Comparison of ENCODE assay signal across 8 cellular contexts in genomic region chr11:102268083-102268984, GRCh38. TPM values are rescaled to one million over a fixed set of nuclear protein-coding genes. Genes with fewer than 3 reads are reported as not detected.
A peak's percentile ranks its signal among the peaks of the same experiment; 100 is the strongest.
DNase-seq lines count a peak whose midpoint lies in the region; ATAC-seq lines count a peak whose summit lies in the region.

No MANE protein-coding gene starts in this region.

- H3K9me3 ChIP-seq in duodenal mucosa (ENCODE audit: control insufficient read depth in 1 of 2, low read length in 2 of 2) = no peaks in the 10 kb centered on the region

- peaks cover 27 to 40% of the 10 kb centered on the region in 2 donors for H3K4me1 ChIP-seq in duodenal mucosa (ENCODE audit: control insufficient read depth in 1 of 2, insufficient read depth in 2 of 2, low read length in 2 of 2)

- peak; percentile 87 for ATAC-seq in GM18520 (IDR thresholded peaks at IDR 0.05; ENCODE audit: unreplicated experiment)
- ATAC-seq in HG03045 (IDR thresholded peaks at IDR 0.05; ENCODE audit: unreplicated experiment) = peak; percentile 93

- DNase-seq in NCI-H2107 treated with DMSO at 0.1 percent for 48 hours (lab: John Stamatoyannopoulos, UW; ENCODE audit: unreplicated experiment) (peak; percentile 63), medulla oblongata (ENCODE audit: extremely low spot score) (peak; percentile 56), pons (ENCODE audit: low spot score) (no peak)
- DNase-seq in activated CD4-positive, alpha-beta T cell treated with anti-CD3 and anti-CD28 coated beads, Interleukin-2, amount 10 ng/mL, durations not matched to agents 7 days and 5 days = peak; percentile 74
- DNase-seq in stimulated activated CD8-positive, alpha-beta memory T cell treated with anti-CD3 and anti-CD28 coated beads, Interleukin-15, amount 100 ng/mL, for 48 hours (ENCODE audit: low read depth in 2 of 2) = peak; percentile 59 to 71

- peaks cover 32% of the 10 kb centered on the region for H3K27me3 Mint-ChIP-seq in activated CD4-positive, alpha-beta T cell treated with anti-CD3 and anti-CD28 coated beads, Interleukin-2, amount 10 ng/mL, durations not matched to agents 7 days and 5 days

- H3K36me3 Mint-ChIP-seq in activated CD4-positive, alpha-beta T cell treated with anti-CD3 and anti-CD28 coated beads, Interleukin-2, amount 10 ng/mL, durations not matched to agents 7 days and 5 days (ENCODE audit: low read depth) = no peaks in the 10 kb centered on the region

- POLR2A ChIA-PET in activated CD4-positive, alpha-beta T cell treated with anti-CD3 and anti-CD28 coated beads, Interleukin-2, amount 10 ng/mL, durations not matched to agents 7 days and 5 days (lab: Charles Lee) = interaction anchor here (0.7 kb wide), 1 partner anchor 673 kb away, joined by 3 read pairs; no protein-coding TSS in a partner anchor

- no peak overlapping the region for H3K27ac Mint-ChIP-seq in activated CD4-positive, alpha-beta T cell treated with anti-CD3 and anti-CD28 coated beads, Interleukin-2, amount 10 ng/mL, durations not matched to agents 7 days and 5 days

- no peaks in the 10 kb centered on the region for H3K36me3 ChIP-seq in duodenal mucosa (ENCODE audit: control insufficient read depth in 1 of 2, insufficient read depth in 2 of 2, low read length in 2 of 2)

- H3K27ac ChIP-seq in duodenal mucosa (ENCODE audit: low read depth, low read length) = peak overlapping the region; percentile 35

- peaks cover 31% of the 10 kb centered on the region for H3K4me1 Mint-ChIP-seq in activated CD4-positive, alpha-beta T cell treated with anti-CD3 and anti-CD28 coated beads, Interleukin-2, amount 10 ng/mL, durations not matched to agents 7 days and 5 days

- H3K27me3 ChIP-seq in duodenal mucosa (ENCODE audit: control insufficient read depth in 1 of 2, insufficient read depth in 2 of 2, low read length in 2 of 2) = no peaks in the 10 kb centered on the region

- no peaks in the 10 kb centered on the region for H3K9me3 Mint-ChIP-seq in activated CD4-positive, alpha-beta T cell treated with anti-CD3 and anti-CD28 coated beads, Interleukin-2, amount 10 ng/mL, durations not matched to agents 7 days and 5 days

- peak overlapping the region; percentile 79 to 86 for H3K4me3 ChIP-seq in duodenal mucosa (ENCODE audit: low read depth in 1 of 2, low read length in 2 of 2)

- H3K4me3 Mint-ChIP-seq in activated CD4-positive, alpha-beta T cell treated with anti-CD3 and anti-CD28 coated beads, Interleukin-2, amount 10 ng/mL, durations not matched to agents 7 days and 5 days = peak overlapping the region; percentile 57

- CTCF ChIA-PET in activated CD4-positive, alpha-beta T cell treated with anti-CD3 and anti-CD28 coated beads, Interleukin-2, amount 10 ng/mL, durations not matched to agents 7 days and 5 days (lab: Charles Lee) = interaction anchor here (0.8 to 2.1 kb wide), 5 partner anchors 11 to 122 kb away, joined by 3 to 6 read pairs (median 5); no protein-coding TSS in a partner anchor

- peak overlapping the region; percentile 63 to 85 for H3K9ac ChIP-seq in duodenal mucosa (ENCODE audit: low read depth in 1 of 2, low read length in 2 of 2)

RNA-seq across cellular contexts. Expression of gene BIRC3, which starts 49.0 kb away (rescaled TPM):
- total RNA-seq in activated CD4-positive, alpha-beta T cell treated with anti-CD3 and anti-CD28 coated beads, Interleukin-2, amount 10 ng/mL, durations not matched to agents 7 days and 5 days = 10 to 100 TPM; 33.1 to 39.6 TPM
